Comparison of ENCODE assay signal across 9 cellular contexts in genomic region chr4:10403633-10404445, GRCh38. TPM values are rescaled to one million over a fixed set of nuclear protein-coding genes. Genes with fewer than 3 reads are reported as not detected.
DNase-seq lines count a peak whose midpoint lies in the region; ATAC-seq, FAIRE-seq and TF ChIP-seq lines count a peak whose summit lies in the region.
"Had no signal": no experiment of that assay in that cellular context is flagged by ENCODE, and none has a peak within 500 bp of the region (broad histone marks: within the 10 kb centered on the region; RNA-seq: fewer than 3 reads in every experiment).

No MANE protein-coding gene starts in this region.

- H3K36me3 ChIP-seq in RWPE2 (ENCODE audit: low read depth), result no peaks in the 10 kb centered on the region

- H3K36me3 Mint-ChIP-seq in stimulated activated naive B cell treated with anti-CD40 and anti-IgM and Interleukin-4, amounts not matched to agents 10 μg/mL and 1 μg/mL and 100 μg/mL, for 72 hours, result peaks cover 0 to 3% of the 10 kb centered on the region in 2 donors
- H3K36me3 Mint-ChIP-seq in stimulated activated memory B cell treated with anti-CD40 and anti-IgM and Interleukin-4, amounts not matched to agents 10 μg/mL and 1 μg/mL and 100 μg/mL, for 72 hours, result no peaks in the 10 kb centered on the region
- H3K36me3 Mint-ChIP-seq: memory B cell had no signal

- H3K4me3 ChIP-seq in RWPE2 (ENCODE audit: severe bottlenecking) (no peak overlapping the region), retinal pigment epithelial cell (ENCODE audit: low read length) (no peak overlapping the region)

- H3K9me3 ChIP-seq in RWPE2 (ENCODE audit: severe bottlenecking), result no peaks in the 10 kb centered on the region

- TF ChIP-seq CTCF in D721Med (IDR thresholded peaks at IDR 0.05; ENCODE audit: insufficient read depth, missing control alignments), result peak; percentile 41
- peak; percentile 78 for TF ChIP-seq CTCF in RWPE2 (IDR thresholded peaks at IDR 0.05; ENCODE audit: poor library complexity, severe bottlenecking)
- peak; percentile 54 for TF ChIP-seq CTCF in retinal pigment epithelial cell (conservative IDR thresholded peaks at IDR 0.05; ENCODE audit: low read depth, low read length)

- no peaks in the 10 kb centered on the region for H3K4me1 ChIP-seq in RWPE2 (ENCODE audit: insufficient read depth, poor library complexity, severe bottlenecking)

- no peak overlapping the region for H3K4me3 Mint-ChIP-seq in stimulated activated naive B cell treated with anti-CD40 and anti-IgM and Interleukin-4, amounts not matched to agents 10 μg/mL and 1 μg/mL and 100 μg/mL, for 72 hours
- H3K4me3 Mint-ChIP-seq in stimulated activated memory B cell treated with anti-CD40 and anti-IgM and Interleukin-4, amounts not matched to agents 10 μg/mL and 1 μg/mL and 100 μg/mL, for 72 hours, result no peak overlapping the region
- H3K4me3 Mint-ChIP-seq: memory B cell had no signal

- no peaks in the 10 kb centered on the region for H3K9me3 Mint-ChIP-seq in stimulated activated naive B cell treated with anti-CD40 and anti-IgM and Interleukin-4, amounts not matched to agents 10 μg/mL and 1 μg/mL and 100 μg/mL, for 72 hours
- no peaks in the 10 kb centered on the region for H3K9me3 Mint-ChIP-seq in stimulated activated memory B cell treated with anti-CD40 and anti-IgM and Interleukin-4, amounts not matched to agents 10 μg/mL and 1 μg/mL and 100 μg/mL, for 72 hours
- H3K9me3 Mint-ChIP-seq: memory B cell had no signal

- DNase-seq in D721Med (ENCODE audit: insufficient read length, low spot score) (no peak), HS-27A (ENCODE audit: low read depth) (peak; percentile 20), RWPE2 (ENCODE audit: low spot score) (no peak), frontal cortex (ENCODE audit: low spot score in 2 of 2) (peak; percentile 23 to 43), retinal pigment epithelial cell (ENCODE audit: low read depth) (peak; percentile 2)
- no peak for DNase-seq in stimulated activated naive B cell treated with anti-CD40 and anti-IgM and Interleukin-4, amounts not matched to agents 10 μg/mL and 1 μg/mL and 100 μg/mL, for 72 hours

- H3K27me3 ChIP-seq in RWPE2 (ENCODE audit: insufficient read depth, poor library complexity, severe bottlenecking), result no peaks in the 10 kb centered on the region

- H3K27me3 Mint-ChIP-seq in stimulated activated naive B cell treated with anti-CD40 and anti-IgM and Interleukin-4, amounts not matched to agents 10 μg/mL and 1 μg/mL and 100 μg/mL, for 72 hours, result peaks cover 11 to 15% of the 10 kb centered on the region in 2 donors
- H3K27me3 Mint-ChIP-seq in stimulated activated memory B cell treated with anti-CD40 and anti-IgM and Interleukin-4, amounts not matched to agents 10 μg/mL and 1 μg/mL and 100 μg/mL, for 72 hours, result peaks cover 10% of the 10 kb centered on the region

- FAIRE-seq in D721Med (lab: Jason Lieb, UNC) (no peak), frontal cortex (lab: Jason Lieb, UNC) (no peak)

- peak; percentile 70; the same call in 2 of the 3 replicates for ATAC-seq in RWPE2 (ENCODE audit: low read depth)
- ATAC-seq in stimulated activated naive B cell treated with anti-CD40 and anti-IgM and Interleukin-4, amounts not matched to agents 10 μg/mL and 1 μg/mL and 100 μg/mL, for 72 hours (replicated peaks), result no peak
- no peak for ATAC-seq in HG03354 (IDR thresholded peaks at IDR 0.05; ENCODE audit: poor library complexity, severe bottlenecking, unreplicated experiment)
- ATAC-seq in stimulated activated memory B cell treated with anti-CD40 and anti-IgM and Interleukin-4, amounts not matched to agents 10 μg/mL and 1 μg/mL and 100 μg/mL, for 72 hours, result no peak

- no peak overlapping the region for H3K27ac ChIP-seq in RWPE2 (ENCODE audit: poor library complexity, severe bottlenecking)

- no peak overlapping the region for H3K27ac Mint-ChIP-seq in stimulated activated naive B cell treated with anti-CD40 and anti-IgM and Interleukin-4, amounts not matched to agents 10 μg/mL and 1 μg/mL and 100 μg/mL, for 72 hours
- H3K27ac Mint-ChIP-seq in stimulated activated memory B cell treated with anti-CD40 and anti-IgM and Interleukin-4, amounts not matched to agents 10 μg/mL and 1 μg/mL and 100 μg/mL, for 72 hours, result no peak overlapping the region
- H3K27ac Mint-ChIP-seq: memory B cell had no signal

- H3K4me1 Mint-ChIP-seq in stimulated activated naive B cell treated with anti-CD40 and anti-IgM and Interleukin-4, amounts not matched to agents 10 μg/mL and 1 μg/mL and 100 μg/mL, for 72 hours, result peaks cover 0 to 1% of the 10 kb centered on the region in 2 donors
- no peaks in the 10 kb centered on the region for H3K4me1 Mint-ChIP-seq in stimulated activated memory B cell treated with anti-CD40 and anti-IgM and Interleukin-4, amounts not matched to agents 10 μg/mL and 1 μg/mL and 100 μg/mL, for 72 hours
- H3K4me1 Mint-ChIP-seq: memory B cell had no signal

RNA-seq across cellular contexts. Expression of gene ZNF518B, which starts 53.4 kb away (rescaled TPM):
- total RNA-seq in frontal cortex, result 107 TPM

Comparison
In these comparisons a context has a peak if more than half of its experiments do, and no peak if none do; other contexts are left out.
1. DNase-seq: peak in HS-27A (single experiment), frontal cortex (2 of 2) and retinal pigment epithelial cell (single experiment); none in D721Med (single experiment), RWPE2 (single experiment) and stimulated activated naive B cell treated with anti-CD40 and anti-IgM and Interleukin-4, amounts not matched to agents 10 μg/mL and 1 μg/mL and 100 μg/mL, for 72 hours (single experiment).
2. Peak in every context shown above with its lines, with median percentiles within 50 percentile points of each other: CTCF ChIP-seq.